In the genomic region with DNA sequence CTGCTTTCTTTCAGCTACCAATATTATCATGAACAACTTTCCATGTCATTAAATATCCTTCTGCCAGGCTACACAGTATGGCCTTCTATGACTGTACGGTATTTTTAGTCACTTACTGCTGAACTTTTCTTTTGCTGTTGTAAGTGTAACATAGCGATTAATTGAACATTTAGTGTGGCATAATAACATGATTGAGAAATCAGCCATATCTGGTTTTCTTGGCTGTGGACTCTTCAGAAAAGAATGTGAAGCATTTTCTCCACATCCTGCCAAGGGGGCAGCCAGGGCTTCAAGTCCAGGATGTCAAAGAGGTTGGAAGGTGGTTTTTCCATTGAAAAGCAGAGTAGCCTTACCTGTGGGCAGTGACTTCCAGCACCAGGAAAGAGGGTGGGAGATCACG, we compare ENCODE assay signal across 15 cellular contexts. TPM values are rescaled to one million over a fixed set of nuclear protein-coding genes. Genes with fewer than 3 reads are reported as not detected.
DNase-seq lines count a peak whose midpoint lies in the region; ATAC-seq, FAIRE-seq and TF ChIP-seq lines count a peak whose summit lies in the region.
"Had no signal": no experiment of that assay in that cellular context is flagged by ENCODE, and none has a peak within 500 bp of the region (broad histone marks: within the 10 kb centered on the region; RNA-seq: fewer than 3 reads in every experiment).

No MANE protein-coding gene starts in this region.

- peaks cover 5% of the 10 kb centered on the region for H3K27me3 Mint-ChIP-seq in astrocyte (ENCODE audit: low read depth, unreplicated experiment)
- peaks cover 4% of the 10 kb centered on the region for H3K27me3 Mint-ChIP-seq in activated naive CD8-positive, alpha-beta T cell treated with anti-CD3 and anti-CD28 coated beads for 36 hours

- TF ChIP-seq CTCF in astrocyte (IDR thresholded peaks at IDR 0.05; ENCODE audit: insufficient read depth, low read depth, low read length): no peak

- H3K9me3 ChIP-seq in astrocyte (ENCODE audit: insufficient read depth, low read depth, low read length): no peaks in the 10 kb centered on the region

- peak; percentile 55 for FAIRE-seq in astrocyte (lab: Jason Lieb, UNC)
- FAIRE-seq: G401.6 had no signal

- no peaks in the 10 kb centered on the region for H3K36me3 Mint-ChIP-seq in astrocyte (ENCODE audit: low read depth, unreplicated experiment)
- H3K36me3 Mint-ChIP-seq in activated naive CD8-positive, alpha-beta T cell treated with anti-CD3 and anti-CD28 coated beads for 36 hours: no peaks in the 10 kb centered on the region
- H3K36me3 Mint-ChIP-seq: natural killer cell; stimulated activated naive B cell treated with anti-CD40 and anti-IgM and Interleukin-4, amounts not matched to agents 10 μg/mL and 1 μg/mL and 100 μg/mL, for 72 hours had no signal

- H3K4me3 Mint-ChIP-seq in astrocyte (ENCODE audit: unreplicated experiment): no peak overlapping the region
- no peak overlapping the region for H3K4me3 Mint-ChIP-seq in activated naive CD8-positive, alpha-beta T cell treated with anti-CD3 and anti-CD28 coated beads for 36 hours
- H3K4me3 Mint-ChIP-seq: B cell; natural killer cell; stimulated activated naive B cell treated with anti-CD40 and anti-IgM and Interleukin-4, amounts not matched to agents 10 μg/mL and 1 μg/mL and 100 μg/mL, for 72 hours had no signal

- H3K36me3 ChIP-seq in ACC112 (ENCODE audit: insufficient read depth, low read length) (no peaks in the 10 kb centered on the region), astrocyte (ENCODE audit: insufficient read depth, low read length) (no peaks in the 10 kb centered on the region)

- no peaks in the 10 kb centered on the region for H3K27me3 ChIP-seq in ACC112 (ENCODE audit: insufficient read depth, low read length)
- no peaks in the 10 kb centered on the region for H3K27me3 ChIP-seq in astrocyte (ENCODE audit: insufficient read depth, low read length)

- H3K27ac ChIP-seq in ACC112 (ENCODE audit: low read depth, low read length) (peak overlapping the region; percentile 56), astrocyte (ENCODE audit: low read depth, low read length) (no peak overlapping the region)

- H3K4me3 ChIP-seq in ACC112 (ENCODE audit: low read depth, low read length): 0 out of 2 replicates have a peak overlapping the region, but pooled peaks have one; percentile 6
- peak overlapping the region; percentile 9 for H3K4me3 ChIP-seq in astrocyte (ENCODE audit: insufficient read depth, low read depth, low read length)

- no peak for ATAC-seq in HG03378 (IDR thresholded peaks at IDR 0.05; ENCODE audit: unreplicated experiment)
- ATAC-seq: natural killer cell; stimulated activated naive B cell treated with anti-CD40 and anti-IgM and Interleukin-4, amounts not matched to agents 10 μg/mL and 1 μg/mL and 100 μg/mL, for 72 hours had no signal

- H3K4me2 ChIP-seq in astrocyte (ENCODE audit: low read length): peak overlapping the region; percentile 65

- no peaks in the 10 kb centered on the region for H3K79me2 ChIP-seq in ACC112 (ENCODE audit: control insufficient read depth, insufficient read depth, low read length, unreplicated experiment)
- H3K79me2 ChIP-seq in astrocyte (ENCODE audit: insufficient read depth, low read length): no peaks in the 10 kb centered on the region

- H3K4me1 ChIP-seq in ACC112 (ENCODE audit: control insufficient read depth, insufficient read depth, low read length, unreplicated experiment) (peaks cover 52% of the 10 kb centered on the region), astrocyte (ENCODE audit: insufficient read depth, low read length) (peaks cover 22% of the 10 kb centered on the region)

- DNase-seq in HS-5 (ENCODE audit: low read depth): peak; percentile 93
- DNase-seq in astrocyte (ENCODE audit: low read depth): peak; percentile 86
- peak; percentile 60 for DNase-seq in hepatic stellate cell (ENCODE audit: low spot score)
- no peak for DNase-seq in stimulated activated CD4-positive, alpha-beta T cell treated with anti-CD3 and anti-CD28 coated beads, Interleukin-4, amount 100 ng/mL, for 24 hours
- DNase-seq in stimulated activated CD8-positive, alpha-beta memory T cell treated with anti-CD3 and anti-CD28 coated beads, Interleukin-4, amount 100 ng/mL, for 48 hours: no peak
- DNase-seq in activated naive CD8-positive, alpha-beta T cell treated with anti-CD3 and anti-CD28 coated beads for 36 hours: no peak
- DNase-seq: activated CD4-positive, alpha-beta T cell treated with anti-CD3 and anti-CD28 coated beads for 48 hours; activated naive CD4-positive, alpha-beta T cell; natural killer cell; SHP77 treated with DMSO at 0.1 percent for 48 hours; stimulated activated naive B cell treated with anti-CD40 and anti-IgM and Interleukin-4, amounts not matched to agents 10 μg/mL and 1 μg/mL and 100 μg/mL, for 72 hours had no signal

- no peaks in the 10 kb centered on the region for H4K20me1 ChIP-seq in astrocyte (ENCODE audit: insufficient read depth, low read length)

- H3K27ac Mint-ChIP-seq in astrocyte (ENCODE audit: unreplicated experiment): no peak overlapping the region
- H3K27ac Mint-ChIP-seq in activated naive CD8-positive, alpha-beta T cell treated with anti-CD3 and anti-CD28 coated beads for 36 hours: no peak overlapping the region
- H3K27ac Mint-ChIP-seq: B cell; natural killer cell; stimulated activated naive B cell treated with anti-CD40 and anti-IgM and Interleukin-4, amounts not matched to agents 10 μg/mL and 1 μg/mL and 100 μg/mL, for 72 hours had no signal

- H3K9ac ChIP-seq in astrocyte (ENCODE audit: low read length): no peak overlapping the region

- H3K4me1 Mint-ChIP-seq in astrocyte (ENCODE audit: low read depth, unreplicated experiment): peaks cover 22% of the 10 kb centered on the region
- H3K4me1 Mint-ChIP-seq in activated naive CD8-positive, alpha-beta T cell treated with anti-CD3 and anti-CD28 coated beads for 36 hours: no peaks in the 10 kb centered on the region
- H3K4me1 Mint-ChIP-seq: B cell; natural killer cell; stimulated activated naive B cell treated with anti-CD40 and anti-IgM and Interleukin-4, amounts not matched to agents 10 μg/mL and 1 μg/mL and 100 μg/mL, for 72 hours had no signal

- H2AFZ ChIP-seq in ACC112 (ENCODE audit: low read length, unreplicated experiment): no peak overlapping the region
- H2AFZ ChIP-seq in astrocyte (ENCODE audit: low read depth, low read length): peak overlapping the region; percentile 15

- peaks cover 5% of the 10 kb centered on the region for H3K9me3 Mint-ChIP-seq in astrocyte (ENCODE audit: unreplicated experiment)
- H3K9me3 Mint-ChIP-seq in activated naive CD8-positive, alpha-beta T cell treated with anti-CD3 and anti-CD28 coated beads for 36 hours: no peaks in the 10 kb centered on the region
- H3K9me3 Mint-ChIP-seq: natural killer cell; stimulated activated naive B cell treated with anti-CD40 and anti-IgM and Interleukin-4, amounts not matched to agents 10 μg/mL and 1 μg/mL and 100 μg/mL, for 72 hours had no signal

RNA-seq across cellular contexts. Expression of a gene that starts 8.8 kb away (rescaled TPM):
- 60.5 and 64.3 TPM in 2 replicates for total RNA-seq in astrocyte
- 10 to 100 TPM; 67.9 to 68.6 TPM for total RNA-seq in activated naive CD8-positive, alpha-beta T cell treated with anti-CD3 and anti-CD28 coated beads for 36 hours

RNA-seq across cellular contexts. Expression of a gene that starts 58.7 kb away (rescaled TPM):
- total RNA-seq in astrocyte: 40.8 and 42.5 TPM in 2 replicates
- total RNA-seq in activated naive CD8-positive, alpha-beta T cell treated with anti-CD3 and anti-CD28 coated beads for 36 hours: 10 to 100 TPM; 29.9 to 31.8 TPM

Comparison
In these comparisons a context has a peak if more than half of its experiments do, and no peak if none do; other contexts are left out.
1. DNase-seq: peak in HS-5 (single experiment), astrocyte (single experiment) and hepatic stellate cell (single experiment); none in stimulated activated CD4-positive, alpha-beta T cell treated with anti-CD3 and anti-CD28 coated beads, Interleukin-4, amount 100 ng/mL, for 24 hours (single experiment), stimulated activated CD8-positive, alpha-beta memory T cell treated with anti-CD3 and anti-CD28 coated beads, Interleukin-4, amount 100 ng/mL, for 48 hours (single experiment) and activated naive CD8-positive, alpha-beta T cell treated with anti-CD3 and anti-CD28 coated beads for 36 hours (single experiment).